In genomic region chr16:75792781-75793180, GRCh38 we compare ENCODE assay signal across 16 cellular contexts.
A peak's percentile ranks its signal among the peaks of the same experiment; 100 is the strongest.
DNase-seq lines count a peak whose midpoint lies in the region; ATAC-seq lines count a peak whose summit lies in the region.
"Had no signal": no experiment of that assay in that cellular context is flagged by ENCODE, and none has a peak within 500 bp of the region (broad histone marks: within the 10 kb centered on the region; RNA-seq: fewer than 3 reads in every experiment).

No MANE protein-coding gene starts in this region.

- no peak overlapping the region for H4K91ac ChIP-seq in mesenchymal stem cell (ENCODE audit: low read length)

- no peak overlapping the region for H2BK12ac ChIP-seq in mesenchymal stem cell (ENCODE audit: low read length in 2 of 2)

- POLR2A ChIA-PET in activated CD4-positive, alpha-beta T cell treated with anti-CD3 and anti-CD28 coated beads for 36 hours (lab: Charles Lee): no interaction called here

- H3K4me3 ChIP-seq in mesenchymal stem cell (ENCODE audit: insufficient read depth in 1 of 2, low read depth in 1 of 2, low read length in 2 of 2): no peak overlapping the region
- H3K4me3 ChIP-seq: GM12878, GM23338 had no signal

- H3K18ac ChIP-seq in mesenchymal stem cell (ENCODE audit: low read depth in 1 of 2, low read length in 2 of 2): no peak overlapping the region

- no peak for ATAC-seq in activated CD4-positive, alpha-beta T cell treated with anti-CD3 and anti-CD28 coated beads for 36 hours
- ATAC-seq: GM12878, GM23338 had no signal

- intact Hi-C loops in activated CD4-positive, alpha-beta T cell treated with anti-CD3 and anti-CD28 coated beads, Interleukin-2, amount 10 ng/mL, durations not matched to agents 24 days and 14 days (cut with micrococcal nuclease): no loop called here
- intact Hi-C loops in activated CD4-positive, alpha-beta T cell treated with anti-CD3 and anti-CD28 coated beads for 36 hours (cut with DNase I, micrococcal nuclease): no loop called here

- no peak overlapping the region for H4K8ac ChIP-seq in mesenchymal stem cell (ENCODE audit: low read length)

- CTCF ChIA-PET in activated CD4-positive, alpha-beta T cell treated with anti-CD3 and anti-CD28 coated beads for 36 hours (lab: Charles Lee): interaction anchor here (0.7 kb wide), 1 partner anchor 49 kb away, joined by 3 read pairs; no protein-coding TSS in a partner anchor

- no peak overlapping the region for H2AK5ac ChIP-seq in mesenchymal stem cell (ENCODE audit: low read length, severe bottlenecking)

- peaks cover 3% of the 10 kb centered on the region for H3K27me3 Mint-ChIP-seq in activated CD4-positive, alpha-beta T cell treated with anti-CD3 and anti-CD28 coated beads, Interleukin-2, amount 10 ng/mL, durations not matched to agents 24 days and 14 days
- H3K27me3 Mint-ChIP-seq in activated CD4-positive, alpha-beta T cell treated with anti-CD3 and anti-CD28 coated beads for 36 hours: peaks cover 4% of the 10 kb centered on the region

- H3K27ac ChIP-seq in mesenchymal stem cell (ENCODE audit: low read length, poor library complexity, severe bottlenecking): no peak overlapping the region
- H3K27ac ChIP-seq: 22Rv1 had no signal

- no peak overlapping the region for H3K23ac ChIP-seq in mesenchymal stem cell (ENCODE audit: low read length in 2 of 2)

- H3K14ac ChIP-seq in mesenchymal stem cell (ENCODE audit: low read length in 2 of 2): no peak overlapping the region

- no peaks in the 10 kb centered on the region for H3K36me3 ChIP-seq in mesenchymal stem cell (ENCODE audit: control insufficient read depth in 1 of 2, insufficient read depth in 2 of 2, low read depth in 1 of 2, low read length in 2 of 2)

- H3K27me3 ChIP-seq in mesenchymal stem cell (ENCODE audit: control insufficient read depth in 1 of 2, insufficient read depth in 1 of 2, low read length in 2 of 2): no peaks in the 10 kb centered on the region

- no peak overlapping the region for H3K4me3 Mint-ChIP-seq in activated CD4-positive, alpha-beta T cell treated with anti-CD3 and anti-CD28 coated beads, Interleukin-2, amount 10 ng/mL, durations not matched to agents 24 days and 14 days
- no peak overlapping the region for H3K4me3 Mint-ChIP-seq in activated CD4-positive, alpha-beta T cell treated with anti-CD3 and anti-CD28 coated beads for 36 hours
- H3K4me3 Mint-ChIP-seq: CD14-positive monocyte; CD8-positive, alpha-beta memory T cell; GM23338; IgD-negative memory B cell had no signal

- H3K4ac ChIP-seq in mesenchymal stem cell (ENCODE audit: low read depth in 1 of 2, low read length in 2 of 2): no peak overlapping the region

- H3K36me3 Mint-ChIP-seq in activated CD4-positive, alpha-beta T cell treated with anti-CD3 and anti-CD28 coated beads, Interleukin-2, amount 10 ng/mL, durations not matched to agents 24 days and 14 days (ENCODE audit: low read depth): no peaks in the 10 kb centered on the region
- H3K36me3 Mint-ChIP-seq in activated CD4-positive, alpha-beta T cell treated with anti-CD3 and anti-CD28 coated beads for 36 hours (ENCODE audit: low read depth): no peaks in the 10 kb centered on the region
- H3K36me3 Mint-ChIP-seq: CD14-positive monocyte; CD8-positive, alpha-beta memory T cell; IgD-negative memory B cell had no signal

- no peak overlapping the region for H3K27ac Mint-ChIP-seq in activated CD4-positive, alpha-beta T cell treated with anti-CD3 and anti-CD28 coated beads, Interleukin-2, amount 10 ng/mL, durations not matched to agents 24 days and 14 days
- no peak overlapping the region for H3K27ac Mint-ChIP-seq in activated CD4-positive, alpha-beta T cell treated with anti-CD3 and anti-CD28 coated beads for 36 hours
- H3K27ac Mint-ChIP-seq: CD14-positive monocyte; CD8-positive, alpha-beta memory T cell; GM23338; IgD-negative memory B cell had no signal

- H3K9me3 Mint-ChIP-seq in activated CD4-positive, alpha-beta T cell treated with anti-CD3 and anti-CD28 coated beads, Interleukin-2, amount 10 ng/mL, durations not matched to agents 24 days and 14 days: no peaks in the 10 kb centered on the region
- no peaks in the 10 kb centered on the region for H3K9me3 Mint-ChIP-seq in activated CD4-positive, alpha-beta T cell treated with anti-CD3 and anti-CD28 coated beads for 36 hours (ENCODE audit: low read depth)
- H3K9me3 Mint-ChIP-seq: CD8-positive, alpha-beta memory T cell had no signal

- no peak overlapping the region for H2AFZ ChIP-seq in mesenchymal stem cell (ENCODE audit: low read depth, low read length)
- H2AFZ ChIP-seq: GM23338 had no signal

- WGBS in mesenchymal stem cell: 54% methylated on average over 4 of the region's 4 CpGs

- H3K9me3 ChIP-seq in mesenchymal stem cell (ENCODE audit: control insufficient read depth, low read length): no peaks in the 10 kb centered on the region

- no peak overlapping the region for H3K9ac ChIP-seq in mesenchymal stem cell (ENCODE audit: low read length)

- in situ Hi-C loops in KBM-7 (cut with MboI; ENCODE audit: low pct_unique_long_range_greater_than_20kb, low sequenced_read_pairs): loop anchor here (25.0 kb wide), 1 partner anchor 1370 kb away; no protein-coding TSS in a partner anchor

- H3K4me1 ChIP-seq in mesenchymal stem cell (ENCODE audit: control insufficient read depth, insufficient read depth, low read depth, low read length): no peaks in the 10 kb centered on the region

- H2BK120ac ChIP-seq in mesenchymal stem cell (ENCODE audit: low read depth, low read length): no peak overlapping the region

- no peak overlapping the region for H2BK5ac ChIP-seq in mesenchymal stem cell (ENCODE audit: low read depth, low read length, poor library complexity, severe bottlenecking)

- no peaks in the 10 kb centered on the region for H3K79me1 ChIP-seq in mesenchymal stem cell (replicated peaks; ENCODE audit: low read length, poor library complexity, severe bottlenecking)

- H3K4me1 Mint-ChIP-seq in activated CD4-positive, alpha-beta T cell treated with anti-CD3 and anti-CD28 coated beads, Interleukin-2, amount 10 ng/mL, durations not matched to agents 24 days and 14 days: no peaks in the 10 kb centered on the region
- H3K4me1 Mint-ChIP-seq in activated CD4-positive, alpha-beta T cell treated with anti-CD3 and anti-CD28 coated beads for 36 hours: no peaks in the 10 kb centered on the region
- H3K4me1 Mint-ChIP-seq: CD8-positive, alpha-beta memory T cell; GM23338 had no signal

- H3K4me2 ChIP-seq in mesenchymal stem cell (ENCODE audit: low read length, poor library complexity, severe bottlenecking): no peak overlapping the region
- H3K4me2 ChIP-seq: GM23338 had no signal

- DNase-seq in activated CD4-positive, alpha-beta T cell treated with anti-CD3 and anti-CD28 coated beads, Interleukin-2, amount 10 ng/mL, durations not matched to agents 24 days and 14 days: peak; percentile 41
- no peak for DNase-seq in activated CD4-positive, alpha-beta T cell treated with anti-CD3 and anti-CD28 coated beads for 36 hours
- DNase-seq in NCI-H748 treated with DMSO at 0.1 percent for 48 hours (lab: John Stamatoyannopoulos, UW): peak; percentile 79
- peak; percentile 15 for DNase-seq in mesenchymal stem cell
- DNase-seq in KBM-7: no peak
- DNase-seq in NCI-H2196 treated with DMSO at 0.1 percent for 48 hours (lab: John Stamatoyannopoulos, UW; ENCODE audit: unreplicated experiment): no peak
- DNase-seq in NCI-H1436 (lab: John Stamatoyannopoulos, UW): no peak
- DNase-seq: Calu3; CD8-positive, alpha-beta memory T cell; DMS 273 treated with DMSO at 0.1 percent for 48 hours; H7 had no signal

- no peak overlapping the region for H2BK15ac ChIP-seq in mesenchymal stem cell (ENCODE audit: low read depth, poor library complexity, severe bottlenecking)

Comparison
In these comparisons a context has a peak if more than half of its experiments do, and no peak if none do; other contexts are left out.
1. DNase-seq: peak in activated CD4-positive, alpha-beta T cell treated with anti-CD3 and anti-CD28 coated beads, Interleukin-2, amount 10 ng/mL, durations not matched to agents 24 days and 14 days (single experiment), NCI-H748 treated with DMSO at 0.1 percent for 48 hours (single experiment) and mesenchymal stem cell (single experiment); none in activated CD4-positive, alpha-beta T cell treated with anti-CD3 and anti-CD28 coated beads for 36 hours (single experiment), KBM-7 (single experiment), NCI-H2196 treated with DMSO at 0.1 percent for 48 hours (single experiment) and NCI-H1436 (single experiment).